Comparison of ENCODE assay signal across 8 cellular contexts in the genomic region with DNA sequence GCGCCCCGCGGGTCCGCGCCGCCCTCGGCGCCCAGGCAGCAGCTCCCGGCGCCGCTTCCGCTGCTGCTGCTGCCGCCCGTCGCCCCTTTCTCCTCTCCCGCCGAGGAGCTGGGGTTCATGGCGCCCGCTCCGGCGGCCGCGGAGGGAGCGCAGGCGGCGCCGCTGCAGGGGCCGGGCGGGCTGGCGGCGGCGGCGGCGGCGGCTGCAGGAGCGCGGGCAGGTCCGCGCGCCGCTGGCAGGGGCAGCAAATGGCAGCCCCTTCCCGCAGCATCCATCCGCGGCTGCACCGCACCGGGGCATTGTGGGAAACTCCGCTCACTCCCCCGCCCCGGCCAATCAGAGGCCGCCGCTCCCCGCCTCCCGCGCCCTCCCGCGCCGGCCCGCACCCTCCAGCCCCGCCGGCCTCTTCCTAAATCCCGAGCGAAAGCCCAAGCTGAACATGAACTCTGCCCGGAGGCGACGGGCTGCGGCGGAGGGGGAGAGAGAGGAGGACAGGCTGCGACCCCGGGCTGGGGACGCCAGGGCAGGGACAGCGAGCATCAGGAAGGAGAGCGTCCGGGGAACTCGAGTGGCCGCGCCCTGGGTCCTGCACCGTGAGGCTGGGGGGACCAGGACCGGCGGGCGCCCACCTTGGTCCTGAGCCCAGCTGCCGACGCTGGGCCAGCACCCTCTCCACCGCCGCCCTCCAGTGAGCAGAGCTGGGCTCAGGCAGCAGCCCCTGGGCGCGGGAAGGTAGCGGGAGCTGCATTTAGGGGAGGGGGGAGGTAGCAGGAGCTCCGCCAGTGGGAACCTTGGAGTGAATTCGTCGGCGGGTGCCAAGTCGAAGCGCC. TPM values are rescaled to one million over a fixed set of nuclear protein-coding genes. Genes with fewer than 3 reads are reported as not detected.
A peak's percentile ranks its signal among the peaks of the same experiment; 100 is the strongest.
DNase-seq lines count a peak whose midpoint lies in the region; ATAC-seq and TF ChIP-seq lines count a peak whose summit lies in the region.

Gene DGKI (minus strand): TSS at position 387 of the 830 bp plus-strand sequence.

- CTCF ChIA-PET in activated CD8-positive, alpha-beta T cell treated with anti-CD3 and anti-CD28 coated beads, Interleukin-2, amount 10 ng/mL, durations not matched to agents 7 days and 5 days (lab: Charles Lee), result no interaction called here

- no peaks in the 10 kb centered on the region for H3F3A ChIP-seq in MM.1S (ENCODE audit: insufficient read depth, low read length)

- H3K4me1 Mint-ChIP-seq in activated CD8-positive, alpha-beta T cell treated with anti-CD3 and anti-CD28 coated beads, Interleukin-2, amount 10 ng/mL, durations not matched to agents 7 days and 5 days (ENCODE audit: low read depth), result peaks cover 14% of the 10 kb centered on the region

- H3K27me3 Mint-ChIP-seq in activated CD8-positive, alpha-beta T cell treated with anti-CD3 and anti-CD28 coated beads, Interleukin-2, amount 10 ng/mL, durations not matched to agents 7 days and 5 days (ENCODE audit: low read depth), result peaks cover 46% of the 10 kb centered on the region

- H3K4me3 Mint-ChIP-seq in activated CD8-positive, alpha-beta T cell treated with anti-CD3 and anti-CD28 coated beads, Interleukin-2, amount 10 ng/mL, durations not matched to agents 7 days and 5 days, result peak within 1 kb of the TSS; percentile 43

- no peaks in the 10 kb centered on the region for H3K9me2 ChIP-seq in MM.1S (replicated peaks; ENCODE audit: insufficient read depth, low read length)

- H4K20me1 ChIP-seq in osteoblast (ENCODE audit: insufficient read depth, low read length), result peaks cover 2% of the 10 kb centered on the region
- no peaks in the 10 kb centered on the region for H4K20me1 ChIP-seq in MM.1S (ENCODE audit: insufficient read depth, low read length)

- H3K9me3 Mint-ChIP-seq in activated CD8-positive, alpha-beta T cell treated with anti-CD3 and anti-CD28 coated beads, Interleukin-2, amount 10 ng/mL, durations not matched to agents 7 days and 5 days (ENCODE audit: insufficient read depth), result no peaks in the 10 kb centered on the region

- H3K9me3 ChIP-seq in osteoblast (ENCODE audit: low read depth, low read length) (no peaks in the 10 kb centered on the region), MM.1S (replicated peaks; ENCODE audit: insufficient read depth, low read length) (no peaks in the 10 kb centered on the region)

- H3K4me3 ChIP-seq in osteoblast (ENCODE audit: insufficient read depth, low read length) (peak within 1 kb of the TSS; percentile 75), MM.1S (ENCODE audit: low read length) (no peak within 1 kb of the TSS)

- ATAC-seq in HG02938 (IDR thresholded peaks at IDR 0.05; ENCODE audit: unreplicated experiment), result peak; percentile 59
- ATAC-seq in activated CD8-positive, alpha-beta T cell treated with anti-CD3 and anti-CD28 coated beads, Interleukin-2, amount 10 ng/mL, durations not matched to agents 7 days and 5 days, result peak; percentile 73

- peak within 1 kb of the TSS; percentile 57 for H3K27ac ChIP-seq in osteoblast (ENCODE audit: low read depth, low read length)
- no peak within 1 kb of the TSS for H3K27ac ChIP-seq in MM.1S (ENCODE audit: low read length)

- H3K79me2 ChIP-seq in osteoblast (ENCODE audit: insufficient read depth, low read length), result peaks cover 46% of the 10 kb centered on the region
- H3K79me2 ChIP-seq in MM.1S (ENCODE audit: low read length), result no peaks in the 10 kb centered on the region

- H2AFZ ChIP-seq in osteoblast (ENCODE audit: low read length) (peak within 1 kb of the TSS; percentile 62), MM.1S (ENCODE audit: low read length) (no peak within 1 kb of the TSS)

- no peak within 1 kb of the TSS for H3K9ac ChIP-seq in MM.1S (ENCODE audit: low read length)

- H3K36me3 Mint-ChIP-seq in activated CD8-positive, alpha-beta T cell treated with anti-CD3 and anti-CD28 coated beads, Interleukin-2, amount 10 ng/mL, durations not matched to agents 7 days and 5 days (ENCODE audit: low read depth), result no peaks in the 10 kb centered on the region

- H3K4me2 ChIP-seq in osteoblast (ENCODE audit: insufficient read depth, low read length) (peak within 1 kb of the TSS; percentile 79), MM.1S (ENCODE audit: low read depth, low read length) (no peak within 1 kb of the TSS)

- TF ChIP-seq CTCF in osteoblast (IDR thresholded peaks at IDR 0.05; ENCODE audit: extremely low read depth, low read depth, low read length) (no peak), MM.1S (IDR thresholded peaks at IDR 0.05; ENCODE audit: low read length) (no peak)

- H3K27me3 ChIP-seq in osteoblast (ENCODE audit: insufficient read depth, low read length), result no peaks in the 10 kb centered on the region
- no peaks in the 10 kb centered on the region for H3K27me3 ChIP-seq in MM.1S (replicated peaks; ENCODE audit: insufficient read depth, low read length)

- peaks cover 16% of the 10 kb centered on the region for H3K36me3 ChIP-seq in osteoblast (ENCODE audit: insufficient read depth, low read length)
- H3K36me3 ChIP-seq in MM.1S (replicated peaks; ENCODE audit: insufficient read depth, low read length), result no peaks in the 10 kb centered on the region

- peaks cover 39% of the 10 kb centered on the region for H3K4me1 ChIP-seq in osteoblast (ENCODE audit: insufficient read depth, low read length)
- no peaks in the 10 kb centered on the region for H3K4me1 ChIP-seq in MM.1S (ENCODE audit: low read length)

- POLR2A ChIA-PET in activated CD8-positive, alpha-beta T cell treated with anti-CD3 and anti-CD28 coated beads, Interleukin-2, amount 10 ng/mL, durations not matched to agents 7 days and 5 days (lab: Charles Lee), result no interaction called here

- no peak within 1 kb of the TSS for H3K27ac Mint-ChIP-seq in activated CD8-positive, alpha-beta T cell treated with anti-CD3 and anti-CD28 coated beads, Interleukin-2, amount 10 ng/mL, durations not matched to agents 7 days and 5 days

- DNase-seq in DMS79 treated with DMSO at 0.1 percent for 48 hours (lab: John Stamatoyannopoulos, UW) (peak; percentile 11), DMS79 (lab: John Stamatoyannopoulos, UW) (no peak), germinal center (ENCODE audit: low spot score) (peak; percentile 8), osteoblast (ENCODE audit: insufficient read length, low spot score, missing footprints) (peak; percentile 94), MM.1S (no peak), NCI-H2029 (lab: John Stamatoyannopoulos, UW) (no peak)
- DNase-seq in activated CD8-positive, alpha-beta T cell treated with anti-CD3 and anti-CD28 coated beads, Interleukin-2, amount 10 ng/mL, durations not matched to agents 7 days and 5 days, result peak; percentile 25

RNA-seq across cellular contexts. Expression of gene DGKI, which starts in this region (rescaled TPM):
- not detected for total RNA-seq in activated CD8-positive, alpha-beta T cell treated with anti-CD3 and anti-CD28 coated beads, Interleukin-2, amount 10 ng/mL, durations not matched to agents 7 days and 5 days
- total RNA-seq in osteoblast, result 19.2 and 23.3 TPM in 2 replicates

Comparison
In these comparisons a context has a peak if more than half of its experiments do, and no peak if none do; other contexts are left out.
1. RNA of gene DGKI (total RNA-seq): 19.2 to 23.3 TPM in osteoblast; not detected in activated CD8-positive, alpha-beta T cell treated with anti-CD3 and anti-CD28 coated beads, Interleukin-2, amount 10 ng/mL, durations not matched to agents 7 days and 5 days; every median in the first group is over 10 times any median in the second.
2. DNase-seq: peak in DMS79 treated with DMSO at 0.1 percent for 48 hours (single experiment), germinal center (single experiment) and osteoblast (single experiment); none in DMS79 (single experiment), MM.1S (single experiment) and NCI-H2029 (single experiment).
3. Peak in DNase-seq and ATAC-seq in activated CD8-positive, alpha-beta T cell treated with anti-CD3 and anti-CD28 coated beads, Interleukin-2, amount 10 ng/mL, durations not matched to agents 7 days and 5 days; RNA of the gene not detected or under 1 TPM.